In the genomic region with DNA sequence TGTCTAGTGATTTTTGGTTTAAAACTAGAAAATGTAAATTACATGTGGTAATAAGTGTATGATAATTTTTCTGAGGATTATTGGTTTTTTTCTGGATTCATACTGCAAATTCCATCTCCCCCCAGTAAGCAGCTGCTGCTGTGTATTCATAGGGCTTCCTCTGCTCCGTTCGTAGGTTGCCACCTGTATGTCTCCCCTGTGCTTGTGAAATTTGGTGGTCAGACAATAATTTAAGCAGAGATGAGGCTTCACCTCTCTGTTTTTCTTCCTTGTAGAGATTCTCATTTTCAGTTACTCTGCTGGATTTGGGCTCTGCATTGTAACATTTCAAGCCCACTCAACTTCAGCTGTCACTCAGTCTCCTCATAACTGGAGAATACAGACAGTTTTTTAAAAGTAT, we compare ENCODE assay signal across 9 cellular contexts.
"Had no signal": no experiment of that assay in that cellular context is flagged by ENCODE, and none has a peak within 500 bp of the region (broad histone marks: within the 10 kb centered on the region; RNA-seq: fewer than 3 reads in every experiment).

No MANE protein-coding gene starts in this region.

- ATAC-seq: GM23338, HCT116 had no signal

- H3K4me2 ChIP-seq: GM23338 had no signal

- H3K4me1 ChIP-seq: HAP-1 had no signal

- H2AFZ ChIP-seq: GM23248 had no signal

- DNase-seq: GM23248, GOT3, H7, H9, HCEC 1CT, HFFc6 had no signal

- H3K4me3 ChIP-seq: GM23248, GM23338, HAP-1 had no signal

- H3K9me3 ChIP-seq: HAP-1 had no signal

- H3K9ac ChIP-seq: GM23248 had no signal

- H3K36me3 ChIP-seq: HAP-1 had no signal

- H3K27ac ChIP-seq: GM23248 had no signal
